Comparison of ENCODE assay signal across 15 cellular contexts in the genomic region with DNA sequence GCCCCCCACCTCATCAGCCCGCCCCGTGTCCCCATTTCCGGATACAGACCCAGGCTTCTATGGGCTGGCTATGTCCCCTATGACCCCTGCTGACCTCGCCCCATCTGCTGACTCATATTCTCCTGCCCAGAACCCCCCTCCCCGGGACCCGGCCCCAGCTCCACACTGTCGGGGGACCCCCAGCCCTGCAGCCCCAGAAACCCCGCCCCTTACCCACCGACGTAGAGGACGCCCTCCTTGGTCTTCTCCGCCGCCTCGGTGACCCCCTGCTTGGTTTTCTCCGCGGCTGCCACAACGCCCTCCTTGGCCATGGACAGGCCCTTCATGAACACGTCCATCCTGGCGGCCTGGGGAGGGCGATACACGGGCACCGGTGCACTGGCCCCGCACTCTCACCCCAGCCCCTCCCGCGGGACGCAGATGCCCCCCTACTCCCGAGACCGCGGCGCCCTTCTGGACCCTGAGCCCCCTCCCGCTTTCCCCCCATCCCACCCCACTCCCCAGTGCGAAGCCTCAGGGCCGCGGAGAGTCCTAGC. TPM values are rescaled to one million over a fixed set of nuclear protein-coding genes. Genes with fewer than 3 reads are reported as not detected.
A peak's percentile ranks its signal among the peaks of the same experiment; 100 is the strongest.
DNase-seq lines count a peak whose midpoint lies in the region; TF ChIP-seq lines count a peak whose summit lies in the region.
"Had no signal": no experiment of that assay in that cellular context is flagged by ENCODE, and none has a peak within 500 bp of the region (broad histone marks: within the 10 kb centered on the region; RNA-seq: fewer than 3 reads in every experiment).

No MANE protein-coding gene starts in this region.

- H3K9ac ChIP-seq in iPS-18a (ENCODE audit: low read length) (no peak overlapping the region), smooth muscle cell (ENCODE audit: low read depth) (no peak overlapping the region)

- peak overlapping the region; percentile 85 for H3K4me2 ChIP-seq in smooth muscle cell

- DNase-seq in activated naive CD4-positive, alpha-beta T cell treated with anti-CD3 and anti-CD28 coated beads, Interleukin-2, amount 10 ng/mL, durations not matched to agents 7 days and 5 days, result no peak
- DNase-seq in activated naive CD8-positive, alpha-beta T cell treated with anti-CD3 and anti-CD28 coated beads for 36 hours, result no peak
- DNase-seq in smooth muscle cell (lab: John Stamatoyannopoulos, UW; ENCODE audit: unreplicated experiment), result no peak
- DNase-seq in retina, result no peak
- no peak for DNase-seq in D341Med (ENCODE audit: low spot score)
- DNase-seq in NCI-H128 (lab: John Stamatoyannopoulos, UW; ENCODE audit: unreplicated experiment), result no peak
- DNase-seq: left cardiac atrium, NCI-H1694, upper lobe of right lung had no signal

- H3K27me3 ChIP-seq in iPS-18a (ENCODE audit: control insufficient read depth, insufficient read depth, low read length) (peaks cover 56% of the 10 kb centered on the region), smooth muscle cell (ENCODE audit: low read depth) (peaks cover 91% of the 10 kb centered on the region)

- no peaks in the 10 kb centered on the region for H3K79me2 ChIP-seq in smooth muscle cell (ENCODE audit: low read depth)

- H3K27ac ChIP-seq in iPS-18a (ENCODE audit: low read length), result no peak overlapping the region
- no peak overlapping the region for H3K27ac ChIP-seq in smooth muscle cell (ENCODE audit: low read depth)
- H3K27ac ChIP-seq: upper lobe of right lung had no signal

- H3K9me3 ChIP-seq in iPS-18a (ENCODE audit: control insufficient read depth, low read depth, low read length) (no peaks in the 10 kb centered on the region), smooth muscle cell (replicated peaks; ENCODE audit: low read depth) (no peaks in the 10 kb centered on the region)
- H3K9me3 ChIP-seq: upper lobe of right lung had no signal

- no peaks in the 10 kb centered on the region for H3K36me3 ChIP-seq in iPS-18a (ENCODE audit: control insufficient read depth, low read depth, low read length)
- H3K36me3 ChIP-seq in smooth muscle cell (ENCODE audit: low read depth), result no peaks in the 10 kb centered on the region
- H3K36me3 ChIP-seq: upper lobe of right lung had no signal

- no peaks in the 10 kb centered on the region for H3F3A ChIP-seq in smooth muscle cell (ENCODE audit: low read depth)

- H3K4me1 Mint-ChIP-seq in activated naive CD4-positive, alpha-beta T cell treated with anti-CD3 and anti-CD28 coated beads, Interleukin-2, amount 50 U/mL, for 24 hours, result peaks cover 11% of the 10 kb centered on the region
- H3K4me1 Mint-ChIP-seq in activated naive CD4-positive, alpha-beta T cell treated with anti-CD3 and anti-CD28 coated beads, Interleukin-2, amount 10 ng/mL, durations not matched to agents 7 days and 5 days, result peaks cover 21% of the 10 kb centered on the region
- H3K4me1 Mint-ChIP-seq in activated naive CD8-positive, alpha-beta T cell treated with anti-CD3 and anti-CD28 coated beads for 36 hours, result peaks cover 11% of the 10 kb centered on the region

- WGBS in smooth muscle cell (ENCODE audit: low lambda C conversion rate), result 6% methylated on average over 31 of the region's 34 CpGs

- peak overlapping the region; percentile 31 for H3K4me3 Mint-ChIP-seq in activated naive CD4-positive, alpha-beta T cell treated with anti-CD3 and anti-CD28 coated beads, Interleukin-2, amount 50 U/mL, for 24 hours
- no peak overlapping the region for H3K4me3 Mint-ChIP-seq in activated naive CD4-positive, alpha-beta T cell treated with anti-CD3 and anti-CD28 coated beads, Interleukin-2, amount 10 ng/mL, durations not matched to agents 7 days and 5 days
- peak overlapping the region; percentile 44 for H3K4me3 Mint-ChIP-seq in activated naive CD8-positive, alpha-beta T cell treated with anti-CD3 and anti-CD28 coated beads for 36 hours

- H3K27ac Mint-ChIP-seq in activated naive CD4-positive, alpha-beta T cell treated with anti-CD3 and anti-CD28 coated beads, Interleukin-2, amount 50 U/mL, for 24 hours, result no peak overlapping the region
- H3K27ac Mint-ChIP-seq in activated naive CD4-positive, alpha-beta T cell treated with anti-CD3 and anti-CD28 coated beads, Interleukin-2, amount 10 ng/mL, durations not matched to agents 7 days and 5 days, result no peak overlapping the region
- H3K27ac Mint-ChIP-seq in activated naive CD8-positive, alpha-beta T cell treated with anti-CD3 and anti-CD28 coated beads for 36 hours, result no peak overlapping the region
- H3K27ac Mint-ChIP-seq: activated naive CD4-positive, alpha-beta T cell treated with anti-CD3 and anti-CD28 coated beads, Interleukin-2, amount 50 U/mL, for 72 hours had no signal

- H3K9me3 Mint-ChIP-seq in activated naive CD4-positive, alpha-beta T cell treated with anti-CD3 and anti-CD28 coated beads, Interleukin-2, amount 50 U/mL, for 24 hours, result no peaks in the 10 kb centered on the region
- no peaks in the 10 kb centered on the region for H3K9me3 Mint-ChIP-seq in activated naive CD4-positive, alpha-beta T cell treated with anti-CD3 and anti-CD28 coated beads, Interleukin-2, amount 10 ng/mL, durations not matched to agents 7 days and 5 days
- no peaks in the 10 kb centered on the region for H3K9me3 Mint-ChIP-seq in activated naive CD8-positive, alpha-beta T cell treated with anti-CD3 and anti-CD28 coated beads for 36 hours
- H3K9me3 Mint-ChIP-seq: activated naive CD4-positive, alpha-beta T cell treated with anti-CD3 and anti-CD28 coated beads, Interleukin-2, amount 50 U/mL, for 72 hours had no signal

- H2AFZ ChIP-seq in smooth muscle cell (ENCODE audit: low read depth), result no peak overlapping the region

- H3K4me1 ChIP-seq in iPS-18a (ENCODE audit: control insufficient read depth, low read depth, low read length), result peaks cover 11% of the 10 kb centered on the region
- H3K4me1 ChIP-seq in smooth muscle cell (ENCODE audit: low read depth), result peaks cover 11% of the 10 kb centered on the region

- H3K4me3 ChIP-seq in iPS-18a (ENCODE audit: low read length) (peak overlapping the region; percentile 79), smooth muscle cell (peak overlapping the region; percentile 50)

- CTCF ChIA-PET in activated naive CD4-positive, alpha-beta T cell treated with anti-CD3 and anti-CD28 coated beads, Interleukin-2, amount 10 ng/mL, durations not matched to agents 7 days and 5 days (lab: Charles Lee), result interaction anchor here (1.4 kb wide), 1 partner anchor 31 kb away, joined by 5 read pairs; no protein-coding TSS in a partner anchor

- no peaks in the 10 kb centered on the region for H4K20me1 ChIP-seq in smooth muscle cell (ENCODE audit: low read depth)

- no peak for TF ChIP-seq CTCF in smooth muscle cell (IDR thresholded peaks at IDR 0.05; ENCODE audit: borderline replicate concordance, insufficient read depth, poor library complexity, severe bottlenecking)

- peaks cover 45% of the 10 kb centered on the region for H3K27me3 Mint-ChIP-seq in activated naive CD4-positive, alpha-beta T cell treated with anti-CD3 and anti-CD28 coated beads, Interleukin-2, amount 50 U/mL, for 24 hours
- H3K27me3 Mint-ChIP-seq in activated naive CD4-positive, alpha-beta T cell treated with anti-CD3 and anti-CD28 coated beads, Interleukin-2, amount 10 ng/mL, durations not matched to agents 7 days and 5 days, result peaks cover 99% of the 10 kb centered on the region
- peaks cover 74% of the 10 kb centered on the region for H3K27me3 Mint-ChIP-seq in activated naive CD8-positive, alpha-beta T cell treated with anti-CD3 and anti-CD28 coated beads for 36 hours

- H3K36me3 Mint-ChIP-seq in activated naive CD4-positive, alpha-beta T cell treated with anti-CD3 and anti-CD28 coated beads, Interleukin-2, amount 50 U/mL, for 24 hours, result no peaks in the 10 kb centered on the region
- H3K36me3 Mint-ChIP-seq in activated naive CD4-positive, alpha-beta T cell treated with anti-CD3 and anti-CD28 coated beads, Interleukin-2, amount 10 ng/mL, durations not matched to agents 7 days and 5 days, result no peaks in the 10 kb centered on the region
- no peaks in the 10 kb centered on the region for H3K36me3 Mint-ChIP-seq in activated naive CD8-positive, alpha-beta T cell treated with anti-CD3 and anti-CD28 coated beads for 36 hours
- H3K36me3 Mint-ChIP-seq: activated naive CD4-positive, alpha-beta T cell treated with anti-CD3 and anti-CD28 coated beads, Interleukin-2, amount 50 U/mL, for 72 hours had no signal

RNA-seq across cellular contexts. Expression of a gene that starts 0.9 kb away (rescaled TPM):
- total RNA-seq in activated naive CD8-positive, alpha-beta T cell treated with anti-CD3 and anti-CD28 coated beads for 36 hours, result under 1 TPM; 0.46 to 0.80 TPM
- total RNA-seq in smooth muscle cell, result 0.45 TPM in 1 of 2 replicates, not detected in the other
- 0.55 and 0.71 TPM in 2 replicates for polyA plus RNA-seq in smooth muscle cell
- total RNA-seq: A172, fibroblast of villous mesenchyme, upper lobe of right lung had no signal

RNA-seq across cellular contexts. Expression of a gene that starts 1.1 kb away (rescaled TPM):
- total RNA-seq in activated naive CD8-positive, alpha-beta T cell treated with anti-CD3 and anti-CD28 coated beads for 36 hours, result not detected
- total RNA-seq in smooth muscle cell, result not detected in 2 replicates
- polyA plus RNA-seq in smooth muscle cell, result not detected in 2 replicates
- total RNA-seq: A172; activated naive CD4-positive, alpha-beta T cell treated with anti-CD3 and anti-CD28 coated beads, Interleukin-2, amount 50 U/mL, for 72 hours; fibroblast of villous mesenchyme; left cardiac atrium; LHCN-M2; upper lobe of right lung had no signal

RNA-seq across cellular contexts. Expression of a gene that starts 17.9 kb away (rescaled TPM):
- total RNA-seq in activated naive CD8-positive, alpha-beta T cell treated with anti-CD3 and anti-CD28 coated beads for 36 hours, result 10 to 100 TPM; 25.3 to 28.6 TPM
- total RNA-seq in smooth muscle cell, result 31.0 and 35.9 TPM in 2 replicates
- 29.7 and 34.4 TPM in 2 replicates for polyA plus RNA-seq in smooth muscle cell

RNA-seq across cellular contexts. Expression of a gene that starts 19.4 kb away (rescaled TPM):
- 1 to 10 TPM; 1.5 to 1.7 TPM for total RNA-seq in activated naive CD8-positive, alpha-beta T cell treated with anti-CD3 and anti-CD28 coated beads for 36 hours
- total RNA-seq in smooth muscle cell, result 0.63 and 3.6 TPM in 2 replicates
- 2.1 and 5.0 TPM in 2 replicates for polyA plus RNA-seq in smooth muscle cell
